Comparison of ENCODE assay signal across 22 cellular contexts in genomic region chr12:104620761-104621531, GRCh38.
A peak's percentile ranks its signal among the peaks of the same experiment; 100 is the strongest.
DNase-seq lines count a peak whose midpoint lies in the region; FAIRE-seq and TF ChIP-seq lines count a peak whose summit lies in the region.
"Had no signal": no experiment of that assay in that cellular context is flagged by ENCODE, and none has a peak within 500 bp of the region (broad histone marks: within the 10 kb centered on the region; RNA-seq: fewer than 3 reads in every experiment).

No MANE protein-coding gene starts in this region.

- no peaks in the 10 kb centered on the region for H3K27me3 ChIP-seq in SJCRH30
- no peaks in the 10 kb centered on the region for H3K27me3 ChIP-seq in brain microvascular endothelial cell (replicated peaks)
- H3K27me3 ChIP-seq: neural progenitor cell had no signal

- peaks cover 4% of the 10 kb centered on the region for H3K27me3 Mint-ChIP-seq in nephron (ENCODE audit: low read depth)
- H3K27me3 Mint-ChIP-seq: activated CD4-positive, alpha-beta T cell treated with anti-CD3 and anti-CD28 coated beads, Interleukin-2, amount 10 ng/mL, durations not matched to agents 7 days and 5 days; activated CD8-positive, alpha-beta memory T cell treated with anti-CD3 and anti-CD28 coated beads, Interleukin-2, amount 10 ng/mL, durations not matched to agents 7 days and 5 days; T-cell had no signal

- H3K4me3 ChIP-seq in SJCRH30 (no peak overlapping the region), brain microvascular endothelial cell (ENCODE audit: low read depth, low read length) (no peak overlapping the region)
- H3K4me3 ChIP-seq: mucosa of descending colon, neural progenitor cell, prostate gland had no signal

- peaks cover 40% of the 10 kb centered on the region for H3K4me1 Mint-ChIP-seq in nephron

- DNase-seq in D721Med (ENCODE audit: insufficient read length, low spot score) (peak; percentile 42), SJCRH30 (peak; percentile 53 to 74), brain microvascular endothelial cell (peak; percentile 18), GM12891 (ENCODE audit: insufficient read length, low spot score) (no peak), HPDE6-E6E7 (ENCODE audit: extremely low spot score) (no peak)
- no peak for DNase-seq in activated CD8-positive, alpha-beta memory T cell treated with anti-CD3 and anti-CD28 coated beads, Interleukin-2, amount 50 U/mL, for 48 hours
- DNase-seq: activated CD4-positive, alpha-beta T cell treated with anti-CD3 and anti-CD28 coated beads, Interleukin-2, amount 10 ng/mL, durations not matched to agents 7 days and 5 days; activated CD8-positive, alpha-beta memory T cell treated with anti-CD3 and anti-CD28 coated beads, Interleukin-2, amount 10 ng/mL, durations not matched to agents 7 days and 5 days; CD8-positive, alpha-beta T cell; DMS79 treated with DMSO at 0.1 percent for 48 hours; foreskin fibroblast; HCEC 1CT; immature natural killer cell; mucosa of descending colon; NCI-H1694 treated with DMSO at 0.1 percent for 48 hours; OCI-M1; T-cell had no signal

- H3K27ac ChIP-seq in SJCRH30 (peak overlapping the region; percentile 91), brain microvascular endothelial cell (no peak overlapping the region)
- H3K27ac ChIP-seq: KMS-11, neural progenitor cell, prostate gland had no signal

- H3K36me3 ChIP-seq in SJCRH30 (no peaks in the 10 kb centered on the region), brain microvascular endothelial cell (replicated peaks) (no peaks in the 10 kb centered on the region)
- H3K36me3 ChIP-seq: neural progenitor cell, prostate gland had no signal

- TF ChIP-seq POLR2A in GM12891 (IDR thresholded peaks at IDR 0.05; ENCODE audit: low read depth, low read length) = no peak

- H3K36me3 Mint-ChIP-seq in nephron (ENCODE audit: low read depth) = no peaks in the 10 kb centered on the region

- no peaks in the 10 kb centered on the region for H3K9me3 Mint-ChIP-seq in nephron
- H3K9me3 Mint-ChIP-seq: CD8-positive, alpha-beta T cell; immature natural killer cell; neural progenitor cell; T-cell had no signal

- TF ChIP-seq CTCF in D721Med (IDR thresholded peaks at IDR 0.05; ENCODE audit: insufficient read depth, missing control alignments) = no peak
- TF ChIP-seq CTCF in brain microvascular endothelial cell (IDR thresholded peaks at IDR 0.05; ENCODE audit: low read depth, low read length, missing control alignments) = no peak
- TF ChIP-seq CTCF in nephron (IDR thresholded peaks at IDR 0.05; ENCODE audit: unreplicated experiment in 3 of 3) = no peak

- peaks cover 31% of the 10 kb centered on the region for H3K4me1 ChIP-seq in SJCRH30
- H3K4me1 ChIP-seq: prostate gland had no signal

- in situ Hi-C loops in brain microvascular endothelial cell (cut with HindIII; ENCODE audit: low pct_ligation_motif_present, low sequenced_read_pairs) = no loop called here

- peak overlapping the region; percentile 26 to 69 (median 58) for H3K27ac Mint-ChIP-seq in nephron
- H3K27ac Mint-ChIP-seq: activated CD8-positive, alpha-beta memory T cell treated with anti-CD3 and anti-CD28 coated beads, Interleukin-2, amount 10 ng/mL, durations not matched to agents 7 days and 5 days; CD8-positive, alpha-beta T cell; neural progenitor cell had no signal

- H3K4me3 Mint-ChIP-seq in nephron = no peak overlapping the region
- H3K4me3 Mint-ChIP-seq: activated CD4-positive, alpha-beta T cell treated with anti-CD3 and anti-CD28 coated beads, Interleukin-2, amount 10 ng/mL, durations not matched to agents 7 days and 5 days; activated CD8-positive, alpha-beta memory T cell treated with anti-CD3 and anti-CD28 coated beads, Interleukin-2, amount 10 ng/mL, durations not matched to agents 7 days and 5 days; CD8-positive, alpha-beta T cell; immature natural killer cell; neural progenitor cell; T-cell had no signal

- H3K9me3 ChIP-seq in SJCRH30 (replicated peaks) = no peaks in the 10 kb centered on the region
- H3K9me3 ChIP-seq: mucosa of descending colon, prostate gland had no signal

- peak; percentile 93 for FAIRE-seq in D721Med (lab: Jason Lieb, UNC)
- no peak for FAIRE-seq in GM12891 (lab: Jason Lieb, UNC)
- FAIRE-seq: GM12892 had no signal

TF ChIP-seq in GM12891, 5 proteins besides CTCF, POLR2A, EP300 and RAD21:
- no peak for TF ChIP-seq POLR2AphosphoS5 (IDR thresholded peaks at IDR 0.05; ENCODE audit: low read depth, low read length)
- TF ChIP-seq SPI1 (IDR thresholded peaks at IDR 0.05; ENCODE audit: low read depth, low read length) = no peak
- no peak for TF ChIP-seq POU2F2 (IDR thresholded peaks at IDR 0.05; ENCODE audit: low read depth, low read length)
- TF ChIP-seq TAF1 (IDR thresholded peaks at IDR 0.05; ENCODE audit: low read depth, low read length) = no peak
- no peak for TF ChIP-seq PAX5 (IDR thresholded peaks at IDR 0.05; ENCODE audit: insufficient read depth, low read length, severe bottlenecking)

Comparison
In these comparisons a context has a peak if more than half of its experiments do, and no peak if none do; other contexts are left out.
1. DNase-seq: peak in D721Med (single experiment), SJCRH30 (2 of 2) and brain microvascular endothelial cell (single experiment); none in GM12891 (single experiment), HPDE6-E6E7 (single experiment) and activated CD8-positive, alpha-beta memory T cell treated with anti-CD3 and anti-CD28 coated beads, Interleukin-2, amount 50 U/mL, for 48 hours (single experiment).